18 cellular contexts compared by ENCODE assay signal in genomic region chr3:9151240-9151639, GRCh38.
DNase-seq lines count a peak whose midpoint lies in the region; ATAC-seq and TF ChIP-seq lines count a peak whose summit lies in the region.
"Had no signal": no experiment of that assay in that cellular context is flagged by ENCODE, and none has a peak within 500 bp of the region (broad histone marks: within the 10 kb centered on the region; RNA-seq: fewer than 3 reads in every experiment).

No MANE protein-coding gene starts in this region.

- H3K27ac Mint-ChIP-seq in neural progenitor cell = peak overlapping the region; percentile 1
- H3K27ac Mint-ChIP-seq in stimulated activated naive B cell treated with anti-CD40 and anti-IgM and Interleukin-4, amounts not matched to agents 10 μg/mL and 1 μg/mL and 100 μg/mL, for 72 hours = no peak overlapping the region
- H3K27ac Mint-ChIP-seq: activated CD4-positive, alpha-beta T cell treated with anti-CD3 and anti-CD28 coated beads for 36 hours; nephron; stimulated activated naive CD8-positive, alpha-beta T cell treated with anti-CD3 and anti-CD28 coated beads, Interleukin-15, Interleukin-2, amounts not matched to agents 100 ng/mL and 50 ng/mL, for 24 hours had no signal

- no peaks in the 10 kb centered on the region for H3F3A ChIP-seq in neural progenitor cell (ENCODE audit: low read depth)

- peaks cover 42% of the 10 kb centered on the region for H3K4me1 ChIP-seq in adipocyte (ENCODE audit: control insufficient read depth, insufficient read depth, low read length)
- peaks cover 4% of the 10 kb centered on the region for H3K4me1 ChIP-seq in neural progenitor cell
- H3K4me1 ChIP-seq: upper lobe of right lung had no signal

- no peak overlapping the region for H2AFZ ChIP-seq in neural progenitor cell (replicated peaks)

- H3K27me3 ChIP-seq in adipocyte (replicated peaks; ENCODE audit: control insufficient read depth, insufficient read depth, low read length) (no peaks in the 10 kb centered on the region), neural progenitor cell (no peaks in the 10 kb centered on the region)
- H3K27me3 ChIP-seq: upper lobe of right lung had no signal

- H3K9me3 ChIP-seq in adipocyte (ENCODE audit: control insufficient read depth, low read length) = no peaks in the 10 kb centered on the region
- H3K9me3 ChIP-seq in neural progenitor cell (ENCODE audit: low read depth) = no peaks in the 10 kb centered on the region
- H3K9me3 ChIP-seq: upper lobe of right lung had no signal

- H3K9ac ChIP-seq in adipocyte (ENCODE audit: low read length) (no peak overlapping the region), neural progenitor cell (no peak overlapping the region)

- in situ Hi-C loops in Caki2 (cut with HindIII; ENCODE audit: low pct_unique_long_range_greater_than_20kb, low sequenced_read_pairs) = no loop called here

- no peaks in the 10 kb centered on the region for H3K36me3 ChIP-seq in adipocyte (ENCODE audit: control insufficient read depth, insufficient read depth, low read length, severe bottlenecking)
- H3K36me3 ChIP-seq in neural progenitor cell = no peaks in the 10 kb centered on the region
- H3K36me3 ChIP-seq: upper lobe of right lung had no signal

- H3K4me3 ChIP-seq in HFF-Myc (replicated peaks; ENCODE audit: low read depth, low read length) (no peak overlapping the region), adipocyte (ENCODE audit: low read length) (peak overlapping the region; percentile 1), neural progenitor cell (no peak overlapping the region)
- H3K4me3 ChIP-seq: upper lobe of right lung had no signal

- no peaks in the 10 kb centered on the region for H3K79me2 ChIP-seq in neural progenitor cell (ENCODE audit: low read depth)

- H4K20me1 ChIP-seq in neural progenitor cell (ENCODE audit: low read depth) = no peaks in the 10 kb centered on the region

- DNase-seq in Caki2 (ENCODE audit: low read depth) (peak; percentile 61), HFF-Myc (ENCODE audit: extremely low read depth, low read depth) (peak; percentile 24), adipocyte (ENCODE audit: low read depth) (no peak), neural progenitor cell (ENCODE audit: low spot score) (no peak), MV-4-11 (lab: John Stamatoyannopoulos, UW) (no peak), NOMO-1 treated with DMSO at 0.1 percent for 48 hours (lab: John Stamatoyannopoulos, UW; ENCODE audit: unreplicated experiment) (no peak)
- DNase-seq in stimulated activated naive B cell treated with anti-CD40 and anti-IgM and Interleukin-4, amounts not matched to agents 10 μg/mL and 1 μg/mL and 100 μg/mL, for 72 hours = no peak
- DNase-seq: activated CD4-positive, alpha-beta T cell treated with anti-CD3 and anti-CD28 coated beads for 36 hours; activated naive CD4-positive, alpha-beta T cell treated with anti-CD3 and anti-CD28 coated beads, Interleukin-2, amount 50 U/mL, for 16 hours; effector CD8-positive, alpha-beta T cell; midbrain; NCI-H2107; NCI-H510A treated with DMSO at 0.1 percent for 48 hours; T1000; upper lobe of right lung had no signal

- H3K4me1 Mint-ChIP-seq in neural progenitor cell = peaks cover 26% of the 10 kb centered on the region
- no peaks in the 10 kb centered on the region for H3K4me1 Mint-ChIP-seq in stimulated activated naive B cell treated with anti-CD40 and anti-IgM and Interleukin-4, amounts not matched to agents 10 μg/mL and 1 μg/mL and 100 μg/mL, for 72 hours
- H3K4me1 Mint-ChIP-seq: activated CD4-positive, alpha-beta T cell treated with anti-CD3 and anti-CD28 coated beads for 36 hours had no signal

- peaks cover 46% of the 10 kb centered on the region for H3K36me3 Mint-ChIP-seq in neural progenitor cell
- H3K36me3 Mint-ChIP-seq in stimulated activated naive B cell treated with anti-CD40 and anti-IgM and Interleukin-4, amounts not matched to agents 10 μg/mL and 1 μg/mL and 100 μg/mL, for 72 hours = peaks cover 9 to 14% of the 10 kb centered on the region in 2 donors

- no peak for ATAC-seq in HG03432 (IDR thresholded peaks at IDR 0.05; ENCODE audit: unreplicated experiment)
- no peak for ATAC-seq in stimulated activated naive B cell treated with anti-CD40 and anti-IgM and Interleukin-4, amounts not matched to agents 10 μg/mL and 1 μg/mL and 100 μg/mL, for 72 hours (replicated peaks)
- ATAC-seq: activated CD4-positive, alpha-beta T cell treated with anti-CD3 and anti-CD28 coated beads for 36 hours; upper lobe of right lung had no signal

- no peak for TF ChIP-seq CTCF in HFF-Myc (IDR thresholded peaks at IDR 0.05; ENCODE audit: low read depth, low read length, missing control alignments)
- no peak for TF ChIP-seq CTCF in neural progenitor cell (IDR thresholded peaks at IDR 0.05)

- H3K4me2 ChIP-seq in neural progenitor cell = no peak overlapping the region

- H3K9me3 Mint-ChIP-seq in neural progenitor cell = peaks cover 23% of the 10 kb centered on the region
- peaks cover 21 to 22% of the 10 kb centered on the region in 2 donors for H3K9me3 Mint-ChIP-seq in stimulated activated naive B cell treated with anti-CD40 and anti-IgM and Interleukin-4, amounts not matched to agents 10 μg/mL and 1 μg/mL and 100 μg/mL, for 72 hours

- H3K27ac ChIP-seq in neural progenitor cell = no peak overlapping the region
- H3K27ac ChIP-seq: upper lobe of right lung had no signal

- H3K27me3 Mint-ChIP-seq in neural progenitor cell (ENCODE audit: insufficient read depth, low read depth) = peaks cover 3% of the 10 kb centered on the region
- H3K27me3 Mint-ChIP-seq in stimulated activated naive B cell treated with anti-CD40 and anti-IgM and Interleukin-4, amounts not matched to agents 10 μg/mL and 1 μg/mL and 100 μg/mL, for 72 hours = peaks cover 9 to 16% of the 10 kb centered on the region in 2 donors
- H3K27me3 Mint-ChIP-seq: activated CD4-positive, alpha-beta T cell treated with anti-CD3 and anti-CD28 coated beads for 36 hours; stimulated activated naive CD8-positive, alpha-beta T cell treated with anti-CD3 and anti-CD28 coated beads, Interleukin-15, Interleukin-2, amounts not matched to agents 100 ng/mL and 50 ng/mL, for 24 hours had no signal

- H3K4me3 Mint-ChIP-seq in neural progenitor cell = no peak overlapping the region
- H3K4me3 Mint-ChIP-seq in stimulated activated naive B cell treated with anti-CD40 and anti-IgM and Interleukin-4, amounts not matched to agents 10 μg/mL and 1 μg/mL and 100 μg/mL, for 72 hours = no peak overlapping the region
- H3K4me3 Mint-ChIP-seq: activated CD4-positive, alpha-beta T cell treated with anti-CD3 and anti-CD28 coated beads for 36 hours; nephron; stimulated activated naive CD8-positive, alpha-beta T cell treated with anti-CD3 and anti-CD28 coated beads, Interleukin-15, Interleukin-2, amounts not matched to agents 100 ng/mL and 50 ng/mL, for 24 hours had no signal

Comparison
In these comparisons a context has a peak if more than half of its experiments do, and no peak if none do; other contexts are left out.
1. DNase-seq: peak in Caki2 (single experiment) and HFF-Myc (single experiment); none in adipocyte (single experiment), neural progenitor cell (single experiment), stimulated activated naive B cell treated with anti-CD40 and anti-IgM and Interleukin-4, amounts not matched to agents 10 μg/mL and 1 μg/mL and 100 μg/mL, for 72 hours (single experiment), MV-4-11 (single experiment) and NOMO-1 treated with DMSO at 0.1 percent for 48 hours (single experiment).